2 cellular contexts compared by ENCODE assay signal in genomic region chr6:57006101-57006500, GRCh38.
TF ChIP-seq lines count a peak whose summit lies in the region.

No MANE protein-coding gene starts in this region.

TF ChIP-seq in K562, 482 proteins besides CTCF, POLR2A, EP300 and RAD21:
- no peak for TF ChIP-seq CXXC5 (CRISPR knock-in tag; IDR thresholded peaks at IDR 0.05)
- TF ChIP-seq NR3C1 (CRISPR knock-in tag; IDR thresholded peaks at IDR 0.05): no peak
- no peak for TF ChIP-seq CBX8 (IDR thresholded peaks at IDR 0.05; ENCODE audit: borderline replicate concordance, extremely low read depth, low read depth, low read length, poor library complexity, severe bottlenecking)
- no peak for TF ChIP-seq USF2 (CRISPR knock-in tag; IDR thresholded peaks at IDR 0.05)
- TF ChIP-seq E2F3 (CRISPR knock-in tag; IDR thresholded peaks at IDR 0.05): no peak
- no peak for TF ChIP-seq ZNF175 (CRISPR knock-in tag; IDR thresholded peaks at IDR 0.05; ENCODE audit: low read depth)
TF ChIP-seq in K562: peak in this region for 0.

TF ChIP-seq in H1, 55 proteins besides CTCF, POLR2A, EP300 and RAD21:
- TF ChIP-seq EZH2 (IDR thresholded peaks at IDR 0.05; ENCODE audit: low read depth, low read length, severe bottlenecking) (no peak), RXRA (IDR thresholded peaks at IDR 0.05; ENCODE audit: insufficient read depth, low read depth, low read length) (no peak), TAF1 (IDR thresholded peaks at IDR 0.05; ENCODE audit: low read depth, low read length) (no peak), JUND (IDR thresholded peaks at IDR 0.05; ENCODE audit: low read length) (no peak), SRF (IDR thresholded peaks at IDR 0.05; ENCODE audit: low read depth, low read length) (no peak), KDM5A (IDR thresholded peaks at IDR 0.05; ENCODE audit: low read length) (no peak), ZNF274 (IDR thresholded peaks at IDR 0.05; ENCODE audit: borderline replicate concordance, extremely low read depth, low read length) (no peak), EGR1 (IDR thresholded peaks at IDR 0.05; ENCODE audit: borderline replicate concordance, low read depth, low read length) (no peak), BCL11A (IDR thresholded peaks at IDR 0.05; ENCODE audit: low read depth in 2 of 2, low read length in 2 of 2) (no peak), RFX5 (IDR thresholded peaks at IDR 0.05; ENCODE audit: borderline replicate concordance, low read depth, low read length) (no peak), HDAC6 (IDR thresholded peaks at IDR 0.05; ENCODE audit: low read depth, low read length) (no peak), POU5F1 (IDR thresholded peaks at IDR 0.05; ENCODE audit: low read depth, low read length) (no peak), CHD1 (IDR thresholded peaks at IDR 0.05; ENCODE audit: low read depth, low read length) (no peak), CTBP2 (IDR thresholded peaks at IDR 0.05; ENCODE audit: borderline replicate concordance, insufficient read depth, insufficient read length, low read length) (no peak), BACH1 (IDR thresholded peaks at IDR 0.05; ENCODE audit: low read length) (no peak), HDAC2 (IDR thresholded peaks at IDR 0.05; ENCODE audit: borderline replicate concordance in 1 of 2, low read depth in 2 of 2, low read length in 2 of 2) (no peak), SUZ12 (IDR thresholded peaks at IDR 0.05; ENCODE audit: low read length) (no peak), YY1 (IDR thresholded peaks at IDR 0.05; ENCODE audit: low read depth, low read length) (no peak)
